Comparison of ENCODE assay signal across 32 cellular contexts in the genomic region with DNA sequence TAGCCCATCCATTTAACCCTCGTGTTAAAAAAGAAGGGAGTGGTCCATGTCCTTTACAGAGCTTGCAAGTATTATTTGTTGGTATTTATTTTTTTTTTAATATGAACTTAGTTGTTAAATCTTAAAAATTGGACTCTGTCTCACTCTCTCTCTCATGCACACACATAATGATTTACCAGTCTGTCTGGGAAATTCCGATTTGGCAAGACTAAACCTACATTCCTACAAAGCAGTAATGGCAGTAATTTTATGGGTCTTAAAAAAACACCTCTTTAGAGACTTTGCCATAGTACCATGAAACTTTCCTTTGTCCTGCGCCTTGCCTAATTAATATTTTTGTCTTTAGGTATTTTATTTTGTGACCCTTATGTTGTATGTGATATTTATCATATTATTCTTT.
"Had no signal": no experiment of that assay in that cellular context is flagged by ENCODE, and none has a peak within 500 bp of the region (broad histone marks: within the 10 kb centered on the region; RNA-seq: fewer than 3 reads in every experiment).

No MANE protein-coding gene starts in this region.

- FAIRE-seq: bronchial epithelial cell had no signal

- H3K4me3 ChIP-seq: SJCRH30, SK-N-MC had no signal

- ATAC-seq: activated CD8-positive, alpha-beta memory T cell treated with anti-CD3 and anti-CD28 coated beads, Interleukin-2, amount 10 ng/mL, durations not matched to agents 7 days and 5 days; activated naive CD8-positive, alpha-beta T cell treated with anti-CD3 and anti-CD28 coated beads, Interleukin-2, amount 50 U/mL, for 24 hours had no signal

- DNase-seq: activated CD4-positive, alpha-beta memory T cell treated with anti-CD3 and anti-CD28 coated beads, Interleukin-2, amount 10 ng/mL, durations not matched to agents 7 days and 5 days; activated CD4-positive, alpha-beta T cell treated with anti-CD3 and anti-CD28 coated beads for 1 hour; activated CD4-positive, alpha-beta T cell treated with anti-CD3 and anti-CD28 coated beads for 48 hours; activated CD4-positive, CD25-positive, alpha-beta regulatory T cell; activated CD8-positive, alpha-beta memory T cell treated with anti-CD3 and anti-CD28 coated beads for 24 hours; activated CD8-positive, alpha-beta memory T cell treated with anti-CD3 and anti-CD28 coated beads, Interleukin-2, amount 10 ng/mL, durations not matched to agents 7 days and 5 days; activated CD8-positive, alpha-beta memory T cell treated with anti-CD3 and anti-CD28 coated beads, Interleukin-2, amount 50 U/mL, for 48 hours; activated effector memory CD4-positive, alpha-beta T cell treated with Interleukin-2 at 50 U/mL for 16 hours; activated naive CD4-positive, alpha-beta T cell treated with anti-CD3 and anti-CD28 coated beads, Interleukin-2, amount 10 ng/mL, durations not matched to agents 7 days and 5 days; activated naive CD8-positive, alpha-beta T cell treated with anti-CD3 and anti-CD28 coated beads, Interleukin-2, amount 50 U/mL, for 24 hours; activated T-cell treated with anti-CD3 and anti-CD28 coated beads, Interleukin-2, amount 50 U/mL, for 48 hours; anterior cingulate cortex; caudate nucleus; cerebellar nuclear complex; MM.1S; NCI-H1092; NCI-H1417; NCI-H146; NCI-H187; NCI-H2029 treated with DMSO at 0.1 percent for 48 hours; NCI-H2107; NCI-H2171; NCI-H510A; NCI-H526; NCI-H748 treated with DMSO at 0.1 percent for 48 hours; OCI-M1; SHP77; SJCRH30; T1000; WERI-Rb-1 had no signal
